ENCODE assay signal across 9 cellular contexts in genomic region chr7:74092321-74092963, GRCh38. TPM values are rescaled to one million over a fixed set of nuclear protein-coding genes. Genes with fewer than 3 reads are reported as not detected.
DNase-seq lines count a peak whose midpoint lies in the region; ATAC-seq, FAIRE-seq and TF ChIP-seq lines count a peak whose summit lies in the region.
"Had no signal": no experiment of that assay in that cellular context is flagged by ENCODE, and none has a peak within 500 bp of the region (broad histone marks: within the 10 kb centered on the region; RNA-seq: fewer than 3 reads in every experiment).

No MANE protein-coding gene starts in this region.

- ATAC-seq in GM19351 (IDR thresholded peaks at IDR 0.05; ENCODE audit: unreplicated experiment) (peak; percentile 19), IMR-90 (ENCODE audit: low read depth) (no peak), gastrocnemius medialis (peak in 1 of 2 donors; percentile 22)

- H3K23ac ChIP-seq in IMR-90 (ENCODE audit: low read depth, low read length), result no peak overlapping the region

- peak overlapping the region; percentile 92 for H2BK120ac ChIP-seq in IMR-90 (ENCODE audit: low read depth, low read length)

- H3K18ac ChIP-seq in IMR-90 (ENCODE audit: low read depth, low read length), result no peak overlapping the region

- peak overlapping the region; percentile 44; the same call in 1 of the 2 replicates for H2BK20ac ChIP-seq in IMR-90 (ENCODE audit: low read depth, low read length)

- no peak overlapping the region for H2BK15ac ChIP-seq in IMR-90 (ENCODE audit: low read depth, low read length)

- BruUV-seq in IMR-90 (replicated peaks; lab: Mats Ljungman, UMichigan) (no TSS peak), endothelial cell of umbilical vein (replicated peaks; lab: Mats Ljungman, UMichigan) (no TSS peak)

- peak overlapping the region; percentile 91; the same call in 1 of the 2 replicates for H2AK5ac ChIP-seq in IMR-90 (ENCODE audit: low read depth, low read length)

- no peak overlapping the region for H4K5ac ChIP-seq in IMR-90 (ENCODE audit: low read depth, low read length)

- H3K4me2 ChIP-seq in IMR-90 (ENCODE audit: low read depth, low read length) (no peak overlapping the region), endothelial cell of umbilical vein (ENCODE audit: insufficient read depth, low read length) (no peak overlapping the region)

- H3K9ac ChIP-seq in IMR-90 (ENCODE audit: low read depth, low read length) (no peak overlapping the region), endothelial cell of umbilical vein (replicated peaks; ENCODE audit: extremely low read depth, insufficient read depth, low read length) (no peak overlapping the region)

- H3K4ac ChIP-seq in IMR-90 (ENCODE audit: low read depth, low read length), result peak overlapping the region; percentile 96

- POLR2A ChIA-PET in IMR-90 (lab: Charles Lee; ENCODE audit: unreplicated experiment) (no interaction called here), endothelial cell of umbilical vein (lab: Charles Lee) (interaction anchor here (0.7 kb wide), 1 partner anchor 23 kb away, joined by 10 read pairs; no protein-coding TSS in a partner anchor)

- 65% methylated on average over 5 of the region's 13 CpGs; no CpG with 5 or more reads in 1 of the 2 experiments for WGBS in IMR-90 (ENCODE audit: extremely low coverage in 2 of 2, insufficient read length in 1 of 2), 2 experiments

- H2AFZ ChIP-seq in IMR-90 (replicated peaks; ENCODE audit: low read length, poor library complexity) (peak overlapping the region; percentile 61), endothelial cell of umbilical vein (ENCODE audit: low read depth, low read length) (no peak overlapping the region)

- no peak overlapping the region; the same call in 1 of the 2 replicates for H3K27ac ChIP-seq in IMR-90 (ENCODE audit: insufficient read depth, low read length)
- peak overlapping the region; percentile 83 for H3K27ac ChIP-seq in endothelial cell of umbilical vein (ENCODE audit: insufficient read depth, low read depth, low read length)
- H3K27ac ChIP-seq in gastrocnemius medialis, result peak overlapping the region; percentile 57 to 68 (median 60)

- H3K4me3 ChIP-seq in IMR-90 (ENCODE audit: insufficient read depth, low read depth, low read length) (no peak overlapping the region), endothelial cell of umbilical vein (replicated peaks in 1 of 3; ENCODE audit: insufficient read depth in 1 of 3, low read depth in 1 of 3, low read length in 3 of 3) (no peak overlapping the region), gastrocnemius medialis (peak overlapping the region in 1 of 4 donors; percentile 1), MG63 (no peak overlapping the region)

- peaks cover 28 to 79% of the 10 kb centered on the region in 2 experiments for H3K79me1 ChIP-seq in IMR-90 (ENCODE audit: low read depth in 1 of 2, low read length in 2 of 2)

- dilution Hi-C loops in IMR-90 (cut with HindIII; ENCODE audit: low sequenced_read_pairs, unreplicated experiment), result no loop called here
- dilution Hi-C loops in endothelial cell of umbilical vein (cut with MboI; ENCODE audit: extremely low pct_ligation_motif_present, low sequenced_read_pairs), result no loop called here

- H3K36me3 ChIP-seq in IMR-90 (ENCODE audit: control insufficient read depth, insufficient read depth, low read length), result peaks cover 22% of the 10 kb centered on the region
- peaks cover 7% of the 10 kb centered on the region in 2 experiments for H3K36me3 ChIP-seq in endothelial cell of umbilical vein (ENCODE audit: control insufficient read depth in 2 of 2, extremely low read depth in 1 of 2, insufficient read depth in 2 of 2, low read length in 2 of 2)
- peaks cover 0 to 24% of the 10 kb centered on the region in 2 donors for H3K36me3 ChIP-seq in gastrocnemius medialis
- peaks cover 26% of the 10 kb centered on the region for H3K36me3 ChIP-seq in MG63

- no peak for TF ChIP-seq RAD21 in IMR-90 (IDR thresholded peaks at IDR 0.05; ENCODE audit: low read length)

- peak overlapping the region in 1 of 2 experiments; percentile 72; a peak in 1 of 4 replicates for H4K8ac ChIP-seq in IMR-90 (ENCODE audit: low read depth in 2 of 2, low read length in 2 of 2)

- peaks cover 22% of the 10 kb centered on the region for H3K4me1 ChIP-seq in IMR-90 (ENCODE audit: control insufficient read depth, insufficient read depth, low read length)
- peaks cover 27% of the 10 kb centered on the region for H3K4me1 ChIP-seq in endothelial cell of umbilical vein (ENCODE audit: control insufficient read depth, extremely low read depth, insufficient read depth, low read length)
- H3K4me1 ChIP-seq in gastrocnemius medialis, result peaks cover 18 to 22% of the 10 kb centered on the region in 2 donors

- CTCF ChIA-PET in IMR-90 (lab: Yijun Ruan, JAX) (no interaction called here), endothelial cell of umbilical vein (lab: Charles Lee) (interaction anchor here (0.6 to 1.3 kb wide), 2 partner anchors 12 to 463 kb away, joined by 3 to 4 read pairs; no protein-coding TSS in a partner anchor)

- H3K79me2 ChIP-seq in endothelial cell of umbilical vein (ENCODE audit: control insufficient read depth, insufficient read depth, low read length), result no peaks in the 10 kb centered on the region

- TF ChIP-seq CTCF in IMR-90 (conservative IDR thresholded peaks at IDR 0.05; ENCODE audit: low read depth, low read length), result no peak
- no peak for TF ChIP-seq CTCF in endothelial cell of umbilical vein (IDR thresholded peaks at IDR 0.05; ENCODE audit: extremely low read depth in 1 of 2, insufficient read depth in 1 of 2, low read depth in 1 of 2, low read length in 2 of 2)
- no peak for TF ChIP-seq CTCF in gastrocnemius medialis (IDR thresholded peaks at IDR 0.05 in 4 of 5, conservative IDR thresholded peaks at IDR 0.05 in 1 of 5)

- in situ Hi-C loops in IMR-90 (cut with MboI; ENCODE audit: low sequenced_read_pairs), result no loop called here
- in situ Hi-C loops in gastrocnemius medialis (cut with MboI; ENCODE audit: low sequenced_read_pairs in 4 of 4), result no loop called here

- peaks cover 4% of the 10 kb centered on the region for H3K9me3 ChIP-seq in IMR-90 (ENCODE audit: control insufficient read depth, insufficient read depth, low read length)
- no peaks in the 10 kb centered on the region for H3K9me3 ChIP-seq in endothelial cell of umbilical vein (replicated peaks; ENCODE audit: control insufficient read depth, insufficient read depth, low read length)
- H3K9me3 ChIP-seq in gastrocnemius medialis, result no peaks in the 10 kb centered on the region
- H3K9me3 ChIP-seq in MG63, result peaks cover 6% of the 10 kb centered on the region

- peak overlapping the region; percentile 70; the same call in 1 of the 2 replicates for H4K91ac ChIP-seq in IMR-90 (ENCODE audit: insufficient read depth, low read depth, low read length)

- intact Hi-C loops in IMR-90 (cut with micrococcal nuclease), result no loop called here
- intact Hi-C loops in endothelial cell of umbilical vein (cut with micrococcal nuclease), result loop anchor here (10.0 kb wide), 1 partner anchor 182 kb away; no protein-coding TSS in a partner anchor
- intact Hi-C loops in gastrocnemius medialis (cut with DNase I; ENCODE audit: low total_unique reads), result no loop called here

- H2AK9ac ChIP-seq in IMR-90 (replicated peaks; ENCODE audit: low read depth, low read length, poor library complexity), result peak overlapping the region; percentile 92

- peak overlapping the region; percentile 13; the same call in 1 of the 2 replicates for H3K14ac ChIP-seq in IMR-90 (replicated peaks; ENCODE audit: low read depth, low read length)

- TF ChIP-seq POLR2A in IMR-90 (IDR thresholded peaks at IDR 0.05; ENCODE audit: low read depth, low read length) (no peak), endothelial cell of umbilical vein (IDR thresholded peaks at IDR 0.05; ENCODE audit: low read depth, low read length) (no peak), gastrocnemius medialis (IDR thresholded peaks at IDR 0.05) (no peak)

- DNase-seq in IMR-90 (no peak), endothelial cell of umbilical vein (ENCODE audit: low read depth, low spot score) (no peak), gastrocnemius medialis (no peak), amniotic stem cell (lab: John Stamatoyannopoulos, UW) (no peak), NCI-H1436 treated with DMSO at 0.1 percent for 48 hours (lab: John Stamatoyannopoulos, UW) (no peak), Ammon's horn (ENCODE audit: low spot score) (no peak), MG63 (no peak)
- DNase-seq: NCI-H1092 had no signal

- no peak for FAIRE-seq in endothelial cell of umbilical vein (lab: Jason Lieb, UNC)

- H2BK5ac ChIP-seq in IMR-90 (ENCODE audit: low read depth, low read length, poor library complexity, severe bottlenecking), result no peak overlapping the region

- H4K20me1 ChIP-seq in IMR-90 (ENCODE audit: insufficient read depth, low read length), result peaks cover 5% of the 10 kb centered on the region; the same call in 1 of the 2 replicates
- H4K20me1 ChIP-seq in endothelial cell of umbilical vein (replicated peaks; ENCODE audit: control insufficient read depth, extremely low read depth, insufficient read depth, low read length), result no peaks in the 10 kb centered on the region

- no peaks in the 10 kb centered on the region for H3K27me3 ChIP-seq in IMR-90 (ENCODE audit: control insufficient read depth, insufficient read depth, low read length)
- H3K27me3 ChIP-seq in endothelial cell of umbilical vein (ENCODE audit: control insufficient read depth in 2 of 2, insufficient read depth in 2 of 2, low read length in 2 of 2), result no peaks in the 10 kb centered on the region
- H3K27me3 ChIP-seq in gastrocnemius medialis, result no peaks in the 10 kb centered on the region
- no peaks in the 10 kb centered on the region for H3K27me3 ChIP-seq in MG63

- H3K9me1 ChIP-seq in IMR-90 (ENCODE audit: insufficient read depth, low read length) (peaks cover 3% of the 10 kb centered on the region; the same call in 1 of the 2 replicates), endothelial cell of umbilical vein (replicated peaks; ENCODE audit: control insufficient read depth, extremely low read depth, insufficient read depth, low read length) (no peaks in the 10 kb centered on the region)

- no peak overlapping the region for H3K56ac ChIP-seq in IMR-90 (ENCODE audit: extremely low read depth, insufficient read depth, low read length)

RNA-seq across cellular contexts. Expression of gene LIMK1, which starts 8.8 kb away (rescaled TPM):
- total RNA-seq in IMR-90 (2012; rRNA removed) (22.2 and 25.8 TPM in 2 replicates), endothelial cell of umbilical vein (54.4 and 54.5 TPM in 2 replicates), gastrocnemius medialis (10 to 100 TPM; 15.3 to 56.4 (median 23.3) TPM)
- polyA plus RNA-seq in IMR-90 (2012; rRNA removed) (48.0 and 57.4 TPM in 2 replicates), endothelial cell of umbilical vein (52.9 and 62.0 TPM in 2 replicates)
- 52.2 and 59.2 TPM in 2 replicates for polyA plus RNA-seq in IMR-90 (2012; cell fraction: cytosol; rRNA removed)
- 33.9 and 73.0 TPM in 2 replicates for polyA plus RNA-seq in IMR-90 (2012; cell fraction: nucleus; rRNA removed; ENCODE audit: low replicate concordance)
- polyA plus RNA-seq in endothelial cell of umbilical vein (2011; cell fraction: cytosol; rRNA removed), result 44.1 and 53.1 TPM in 2 replicates
- polyA plus RNA-seq in endothelial cell of umbilical vein (2011; cell fraction: nucleus; rRNA removed), result 35.1 and 41.7 TPM in 2 replicates
- 57.2 and 60.2 TPM in 2 replicates for polyA plus RNA-seq in endothelial cell of umbilical vein (2012)
- 46.3 and 56.0 TPM in 2 replicates for polyA minus RNA-seq in endothelial cell of umbilical vein
- polyA minus RNA-seq in endothelial cell of umbilical vein (2011; cell fraction: cytosol; rRNA and poly(A)+ RNA removed), result 14.4 TPM
- 12.6 and 20.9 TPM in 2 replicates for polyA minus RNA-seq in endothelial cell of umbilical vein (2011; cell fraction: nucleus; rRNA and poly(A)+ RNA removed)
- total RNA-seq in MG63 (2014; rRNA removed; shearing (Covaris generic); ENCODE audit: low replicate concordance), result 13.2 and 26.9 TPM in 2 replicates
